Comparison of ENCODE assay signal across 1 cellular context in genomic region chr7:66265566-66265965, GRCh38.
TF ChIP-seq lines count a peak whose summit lies in the region.

No MANE protein-coding gene starts in this region.

TF ChIP-seq in GM23338, 12 proteins besides CTCF, POLR2A, EP300 and RAD21 (continued from another document):
- TF ChIP-seq EZH2 (IDR thresholded peaks at IDR 0.05; ENCODE audit: low read depth, unreplicated experiment) (no peak), NANOG (IDR thresholded peaks at IDR 0.05; ENCODE audit: borderline replicate concordance) (no peak), REST (IDR thresholded peaks at IDR 0.05; ENCODE audit: unreplicated experiment) (no peak), ZNF114 (CRISPR knock-in tag; IDR thresholded peaks at IDR 0.05) (no peak)
- TF ChIP-seq, protein P1, sequence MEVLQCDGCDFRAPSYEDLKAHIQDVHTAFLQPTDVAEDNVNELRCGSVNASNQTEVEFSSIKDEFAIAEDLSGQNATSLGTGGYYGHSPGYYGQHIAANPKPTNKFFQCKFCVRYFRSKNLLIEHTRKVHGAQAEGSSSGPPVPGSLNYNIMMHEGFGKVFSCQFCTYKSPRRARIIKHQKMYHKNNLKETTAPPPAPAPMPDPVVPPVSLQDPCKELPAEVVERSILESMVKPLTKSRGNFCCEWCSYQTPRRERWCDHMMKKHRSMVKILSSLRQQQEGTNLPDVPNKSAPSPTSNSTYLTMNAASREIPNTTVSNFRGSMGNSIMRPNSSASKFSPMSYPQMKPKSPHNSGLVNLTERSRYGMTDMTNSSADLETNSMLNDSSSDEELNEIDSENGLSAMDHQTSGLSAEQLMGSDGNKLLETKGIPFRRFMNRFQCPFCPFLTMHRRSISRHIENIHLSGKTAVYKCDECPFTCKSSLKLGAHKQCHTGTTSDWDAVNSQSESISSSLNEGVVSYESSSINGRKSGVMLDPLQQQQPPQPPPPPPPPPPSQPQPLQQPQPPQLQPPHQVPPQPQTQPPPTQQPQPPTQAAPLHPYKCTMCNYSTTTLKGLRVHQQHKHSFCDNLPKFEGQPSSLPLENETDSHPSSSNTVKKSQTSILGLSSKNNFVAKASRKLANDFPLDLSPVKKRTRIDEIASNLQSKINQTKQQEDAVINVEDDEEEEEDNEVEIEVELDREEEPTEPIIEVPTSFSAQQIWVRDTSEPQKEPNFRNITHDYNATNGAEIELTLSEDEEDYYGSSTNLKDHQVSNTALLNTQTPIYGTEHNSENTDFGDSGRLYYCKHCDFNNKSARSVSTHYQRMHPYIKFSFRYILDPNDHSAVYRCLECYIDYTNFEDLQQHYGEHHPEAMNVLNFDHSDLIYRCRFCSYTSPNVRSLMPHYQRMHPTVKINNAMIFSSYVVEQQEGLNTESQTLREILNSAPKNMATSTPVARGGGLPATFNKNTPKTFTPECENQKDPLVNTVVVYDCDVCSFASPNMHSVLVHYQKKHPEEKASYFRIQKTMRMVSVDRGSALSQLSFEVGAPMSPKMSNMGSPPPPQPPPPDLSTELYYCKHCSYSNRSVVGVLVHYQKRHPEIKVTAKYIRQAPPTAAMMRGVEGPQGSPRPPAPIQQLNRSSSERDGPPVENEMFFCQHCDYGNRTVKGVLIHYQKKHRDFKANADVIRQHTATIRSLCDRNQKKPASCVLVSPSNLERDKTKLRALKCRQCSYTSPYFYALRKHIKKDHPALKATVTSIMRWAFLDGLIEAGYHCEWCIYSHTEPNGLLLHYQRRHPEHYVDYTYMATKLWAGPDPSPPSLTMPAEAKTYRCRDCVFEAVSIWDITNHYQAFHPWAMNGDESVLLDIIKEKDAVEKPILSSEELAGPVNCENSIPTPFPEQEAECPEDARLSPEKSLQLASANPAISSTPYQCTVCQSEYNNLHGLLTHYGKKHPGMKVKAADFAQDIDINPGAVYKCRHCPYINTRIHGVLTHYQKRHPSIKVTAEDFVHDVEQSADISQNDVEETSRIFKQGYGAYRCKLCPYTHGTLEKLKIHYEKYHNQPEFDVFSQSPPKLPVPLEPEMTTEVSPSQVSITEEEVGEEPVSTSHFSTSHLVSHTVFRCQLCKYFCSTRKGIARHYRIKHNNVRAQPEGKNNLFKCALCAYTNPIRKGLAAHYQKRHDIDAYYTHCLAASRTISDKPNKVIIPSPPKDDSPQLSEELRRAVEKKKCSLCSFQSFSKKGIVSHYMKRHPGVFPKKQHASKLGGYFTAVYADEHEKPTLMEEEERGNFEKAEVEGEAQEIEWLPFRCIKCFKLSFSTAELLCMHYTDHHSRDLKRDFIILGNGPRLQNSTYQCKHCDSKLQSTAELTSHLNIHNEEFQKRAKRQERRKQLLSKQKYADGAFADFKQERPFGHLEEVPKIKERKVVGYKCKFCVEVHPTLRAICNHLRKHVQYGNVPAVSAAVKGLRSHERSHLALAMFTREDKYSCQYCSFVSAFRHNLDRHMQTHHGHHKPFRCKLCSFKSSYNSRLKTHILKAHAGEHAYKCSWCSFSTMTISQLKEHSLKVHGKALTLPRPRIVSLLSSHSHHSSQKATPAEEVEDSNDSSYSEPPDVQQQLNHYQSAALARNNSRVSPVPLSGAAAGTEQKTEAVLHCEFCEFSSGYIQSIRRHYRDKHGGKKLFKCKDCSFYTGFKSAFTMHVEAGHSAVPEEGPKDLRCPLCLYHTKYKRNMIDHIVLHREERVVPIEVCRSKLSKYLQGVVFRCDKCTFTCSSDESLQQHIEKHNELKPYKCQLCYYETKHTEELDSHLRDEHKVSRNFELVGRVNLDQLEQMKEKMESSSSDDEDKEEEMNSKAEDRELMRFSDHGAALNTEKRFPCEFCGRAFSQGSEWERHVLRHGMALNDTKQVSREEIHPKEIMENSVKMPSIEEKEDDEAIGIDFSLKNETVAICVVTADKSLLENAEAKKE (CRISPR knock-in tag; IDR thresholded peaks at IDR 0.05): no peak
